In the genomic region with DNA sequence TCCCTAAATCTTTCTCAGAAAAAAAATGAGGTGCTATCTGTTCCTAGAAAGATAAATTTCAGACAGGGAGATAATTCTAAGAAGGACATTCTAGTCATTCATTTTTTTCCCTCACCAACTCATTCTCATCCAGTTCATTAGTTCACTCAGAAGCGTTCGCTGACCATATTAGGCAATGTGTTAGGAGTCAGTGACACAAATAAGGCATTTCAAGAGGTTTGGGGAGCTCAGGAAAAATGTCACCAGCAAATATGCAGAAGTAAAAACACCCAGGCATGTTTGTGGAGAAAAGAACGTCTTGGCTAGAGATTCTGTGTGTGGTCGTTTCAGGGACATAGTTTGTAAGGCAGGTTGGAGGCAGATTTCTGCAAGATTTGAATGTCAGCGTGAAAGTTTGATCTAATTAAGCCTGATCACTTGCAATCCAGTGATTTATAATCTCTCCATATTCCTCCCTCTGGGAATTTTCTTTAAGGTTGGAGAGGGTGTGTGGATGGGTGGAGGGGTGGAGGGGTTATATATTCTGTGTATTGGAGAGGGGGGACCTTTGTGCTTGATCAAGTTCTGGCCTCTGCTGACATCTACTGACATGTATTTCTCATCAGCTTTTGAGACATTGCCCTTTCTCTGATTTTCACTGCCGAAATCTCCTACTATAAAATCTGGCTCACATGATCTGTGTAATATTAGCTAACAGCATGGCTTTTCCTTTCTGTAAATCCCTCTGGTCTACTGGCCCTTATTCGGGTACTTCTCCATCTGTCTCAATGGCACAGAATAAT, we compare ENCODE assay signal across 17 cellular contexts. TPM values are rescaled to one million over a fixed set of nuclear protein-coding genes. Genes with fewer than 3 reads are reported as not detected.
A peak's percentile ranks its signal among the peaks of the same experiment; 100 is the strongest.
DNase-seq lines count a peak whose midpoint lies in the region; ATAC-seq, FAIRE-seq and TF ChIP-seq lines count a peak whose summit lies in the region.
"Had no signal": no experiment of that assay in that cellular context is flagged by ENCODE, and none has a peak within 500 bp of the region (broad histone marks: within the 10 kb centered on the region; RNA-seq: fewer than 3 reads in every experiment).

No MANE protein-coding gene starts in this region.

- H3K4me3 ChIP-seq in A549 (no peak overlapping the region), HUES6 (ENCODE audit: low read depth, low read length) (no peak overlapping the region), adipocyte (ENCODE audit: low read length) (peak overlapping the region; percentile 44), keratinocyte (ENCODE audit: control insufficient read depth in 2 of 3, extremely low read depth in 1 of 3, insufficient read depth in 2 of 3, low read depth in 1 of 3, low read length in 3 of 3) (no peak overlapping the region), Caco-2 (ENCODE audit: low read depth, low read length) (no peak overlapping the region), ovary (no peak overlapping the region)
- H3K4me3 ChIP-seq: body of pancreas had no signal

- intact Hi-C loops in Caco-2 (cut with micrococcal nuclease; ENCODE audit: unreplicated experiment) (loop anchor here (1.0 kb wide), 1 partner anchor 149 kb away; no protein-coding TSS in a partner anchor), ovary (cut with DNase I) (no loop called here)

- no peaks in the 10 kb centered on the region for H3K36me3 ChIP-seq in HUES6 (ENCODE audit: control insufficient read depth, insufficient read depth, low read length)
- no peaks in the 10 kb centered on the region for H3K36me3 ChIP-seq in adipocyte (ENCODE audit: control insufficient read depth, insufficient read depth, low read length, severe bottlenecking)
- H3K36me3 ChIP-seq in keratinocyte (ENCODE audit: control insufficient read depth in 2 of 2, extremely low read depth in 1 of 2, insufficient read depth in 2 of 2, low read length in 2 of 2) = no peaks in the 10 kb centered on the region
- H3K36me3 ChIP-seq in Caco-2 (ENCODE audit: control insufficient read depth, insufficient read depth, low read length) = no peaks in the 10 kb centered on the region
- no peaks in the 10 kb centered on the region for H3K36me3 ChIP-seq in ovary

- FAIRE-seq in A549 (lab: Jason Lieb, UNC) (no peak), keratinocyte (lab: Jason Lieb, UNC) (no peak), RCC 7860 (lab: Jason Lieb, UNC) (no peak)
- FAIRE-seq: HTR-8/SVneo had no signal

- dilution Hi-C loops in keratinocyte (cut with MboI; ENCODE audit: extremely low pct_ligation_motif_present, low sequenced_read_pairs) = no loop called here

- H3K4me1 Mint-ChIP-seq in Caco-2 (ENCODE audit: low read depth, unreplicated experiment) = no peaks in the 10 kb centered on the region
- H3K4me1 Mint-ChIP-seq: nephron had no signal

- H3K27ac ChIP-seq in A549 = no peak overlapping the region
- H3K27ac ChIP-seq in HUES6 (ENCODE audit: low read depth, low read length) = no peak overlapping the region
- H3K27ac ChIP-seq in keratinocyte (ENCODE audit: control insufficient read depth, insufficient read depth, low read length) = no peak overlapping the region
- no peak overlapping the region for H3K27ac ChIP-seq in ovary
- H3K27ac ChIP-seq: body of pancreas had no signal

- peak; percentile 29; the same call in 2 of the 3 replicates for TF ChIP-seq CTCF in A549 (IDR thresholded peaks at IDR 0.05)
- TF ChIP-seq CTCF in keratinocyte (optimal IDR thresholded peaks at IDR 0.05 in 1 of 3, IDR thresholded peaks at IDR 0.05 in 1 of 3, conservative IDR thresholded peaks at IDR 0.05 in 1 of 3; ENCODE audit: extremely low read depth in 1 of 3, insufficient read depth in 2 of 3, low read length in 3 of 3) = peak in 2 of 3 experiments; percentile 2 to 36
- no peak for TF ChIP-seq CTCF in Caco-2 (IDR thresholded peaks at IDR 0.05; ENCODE audit: insufficient read depth in 1 of 2, low read depth in 1 of 2, low read length in 1 of 2, severe bottlenecking in 1 of 2, unreplicated experiment in 1 of 2)
- TF ChIP-seq CTCF in ovary (IDR thresholded peaks at IDR 0.05) = no peak

- H3K27me3 ChIP-seq in HUES6 (ENCODE audit: control insufficient read depth, insufficient read depth, low read length) = no peaks in the 10 kb centered on the region
- H3K27me3 ChIP-seq in adipocyte (replicated peaks; ENCODE audit: control insufficient read depth, insufficient read depth, low read length) = no peaks in the 10 kb centered on the region
- no peaks in the 10 kb centered on the region for H3K27me3 ChIP-seq in keratinocyte (ENCODE audit: control insufficient read depth, extremely low read depth, insufficient read depth, low read length)
- no peaks in the 10 kb centered on the region for H3K27me3 ChIP-seq in Caco-2 (replicated peaks; ENCODE audit: control insufficient read depth, insufficient read depth, low read length)
- H3K27me3 ChIP-seq in ovary = no peaks in the 10 kb centered on the region
- H3K27me3 ChIP-seq: body of pancreas had no signal

- no peak overlapping the region for H3K27ac Mint-ChIP-seq in Caco-2 (ENCODE audit: unreplicated experiment)
- H3K27ac Mint-ChIP-seq: activated T-cell treated with anti-CD3 and anti-CD28 coated beads, Interleukin-2, amount 50 U/mL, for 72 hours; nephron had no signal

- H3K9me3 Mint-ChIP-seq in Caco-2 (ENCODE audit: unreplicated experiment) = no peaks in the 10 kb centered on the region
- H3K9me3 Mint-ChIP-seq: activated T-cell treated with anti-CD3 and anti-CD28 coated beads, Interleukin-2, amount 50 U/mL, for 72 hours had no signal

- peaks cover 7% of the 10 kb centered on the region for H3K27me3 Mint-ChIP-seq in Caco-2 (ENCODE audit: insufficient read depth, unreplicated experiment)

- no peaks in the 10 kb centered on the region; the same call in 2 of the 3 replicates for H3K4me1 ChIP-seq in A549
- H3K4me1 ChIP-seq in HUES6 (ENCODE audit: control insufficient read depth, insufficient read depth, low read length) = peaks cover 17% of the 10 kb centered on the region
- H3K4me1 ChIP-seq in adipocyte (ENCODE audit: control insufficient read depth, insufficient read depth, low read length) = peaks cover 23% of the 10 kb centered on the region
- H3K4me1 ChIP-seq in keratinocyte (ENCODE audit: control insufficient read depth, extremely low read depth, insufficient read depth, low read length) = peaks cover 3% of the 10 kb centered on the region
- H3K4me1 ChIP-seq in Caco-2 = no peaks in the 10 kb centered on the region
- no peaks in the 10 kb centered on the region for H3K4me1 ChIP-seq in ovary (ENCODE audit: insufficient read depth)
- H3K4me1 ChIP-seq: body of pancreas had no signal

- no peaks in the 10 kb centered on the region for H3K9me1 ChIP-seq in keratinocyte (ENCODE audit: control insufficient read depth, extremely low read depth, insufficient read depth, low read length)

- H3K9ac ChIP-seq in HUES6 (ENCODE audit: low read length) (peak overlapping the region; percentile 6), adipocyte (ENCODE audit: low read length) (peak overlapping the region; percentile 56), keratinocyte (ENCODE audit: control insufficient read depth, extremely low read depth, insufficient read depth, low read length) (no peak overlapping the region)

- H3K36me3 Mint-ChIP-seq in Caco-2 (ENCODE audit: insufficient read depth, unreplicated experiment) = no peaks in the 10 kb centered on the region

- H3K9me3 ChIP-seq in A549 (no peaks in the 10 kb centered on the region), HUES6 (ENCODE audit: control insufficient read depth, insufficient read depth, low read depth, low read length) (no peaks in the 10 kb centered on the region), adipocyte (ENCODE audit: control insufficient read depth, low read length) (no peaks in the 10 kb centered on the region), keratinocyte (ENCODE audit: control insufficient read depth, low read depth, low read length) (no peaks in the 10 kb centered on the region), Caco-2 (no peaks in the 10 kb centered on the region), ovary (no peaks in the 10 kb centered on the region)
- H3K9me3 ChIP-seq: body of pancreas had no signal

- no peak for TF ChIP-seq POLR2A in A549 (IDR thresholded peaks at IDR 0.05; ENCODE audit: low read length)
- no peak for TF ChIP-seq POLR2A in ovary (IDR thresholded peaks at IDR 0.05)

- H3K4me3 Mint-ChIP-seq in Caco-2 (ENCODE audit: unreplicated experiment) = no peak overlapping the region
- H3K4me3 Mint-ChIP-seq: activated T-cell treated with anti-CD3 and anti-CD28 coated beads, Interleukin-2, amount 50 U/mL, for 72 hours; nephron had no signal

- CTCF ChIA-PET in A549 (lab: Yijun Ruan, JAX) = interaction anchor here (1.2 to 1.7 kb wide), 2 partner anchors 147 to 253 kb away, joined by 3 to 5 read pairs; no protein-coding TSS in a partner anchor
- CTCF ChIA-PET in Caco-2 (lab: Charles Lee) = interaction anchor here (0.6 to 1.4 kb wide), 2 partner anchors 58 to 232 kb away, joined by 3 read pairs; no protein-coding TSS in a partner anchor

- BruUV-seq in Caco-2 (replicated peaks; lab: Mats Ljungman, UMichigan) = no TSS peak

- POLR2A ChIA-PET in A549 (lab: Yijun Ruan, JAX) = no interaction called here
- POLR2A ChIA-PET in Caco-2 (lab: Charles Lee) = no interaction called here

- peak; percentile 47 to 66; a peak in 4 of 6 replicates for ATAC-seq in A549
- ATAC-seq: activated T-cell treated with anti-CD3 and anti-CD28 coated beads, Interleukin-2, amount 50 U/mL, for 72 hours; body of pancreas had no signal

- peak; percentile 43 to 44; a peak in 4 of 5 replicates for TF ChIP-seq RAD21 in A549 (conservative IDR thresholded peaks at IDR 0.05 in 1 of 2, IDR thresholded peaks at IDR 0.05 in 1 of 2)

- H2AFZ ChIP-seq in keratinocyte (ENCODE audit: control insufficient read depth, low read length) = no peak overlapping the region

- TF ChIP-seq EP300 in A549 (IDR thresholded peaks at IDR 0.05) = no peak
- no peak for TF ChIP-seq EP300 in ovary (IDR thresholded peaks at IDR 0.05)

- no peaks in the 10 kb centered on the region for H4K20me1 ChIP-seq in keratinocyte (ENCODE audit: control insufficient read depth, extremely low read depth, insufficient read depth, low read length)

- 34% methylated on average over 7 of the region's 7 CpGs for WGBS in A549 (ENCODE audit: missing lambda C conversion rate)
- WGBS in ovary, 3 donors = 57 to 62% (median 58%) methylated on average over 7 of the region's 7 CpGs

- no peaks in the 10 kb centered on the region for H3K79me2 ChIP-seq in keratinocyte (ENCODE audit: control insufficient read depth, insufficient read depth, low read length)

- H3K4me2 ChIP-seq in A549 (no peak overlapping the region), keratinocyte (ENCODE audit: control insufficient read depth, extremely low read depth, insufficient read depth, low read depth, low read length) (no peak overlapping the region)

- DNase-seq in A549 (ENCODE audit: low read depth in 1 of 2, low spot score in 1 of 2) (no peak), adipocyte (ENCODE audit: low read depth) (no peak), keratinocyte (ENCODE audit: low read depth, low spot score) (no peak), RCC 7860 (ENCODE audit: low spot score) (no peak), Caco-2 (no peak), MV-4-11 (lab: John Stamatoyannopoulos, UW) (no peak), ovary (no peak)
- DNase-seq: activated CD4-positive, alpha-beta T cell treated with anti-CD3 and anti-CD28 coated beads for 1 hour; activated T-cell treated with anti-CD3 and anti-CD28 coated beads, Interleukin-2, amount 50 U/mL, for 72 hours; body of pancreas; DND-41; NCI-H1417; NCI-H526 had no signal

RNA-seq across cellular contexts. Expression of a gene that starts 3.6 kb away (rescaled TPM):
- polyA plus RNA-seq in A549 (2011; rRNA removed) (0.04 and 0.05 TPM in 2 replicates), A549 (2017; fragmentation: RNase III; extraction: RNeasy Plus Mini Kit Qiagen cat#74134 plus additional on column Dnase treatment) (not detected in 3 replicates), keratinocyte (0.05 to 0.06 TPM (median 0.05 TPM) in 3 replicates), ovary (10 to 100 TPM; 10.7 to 17.9 TPM)
- polyA plus RNA-seq in A549 (2012; cell fraction: cytosol; rRNA removed) = not detected in 2 replicates
- not detected in 2 replicates for polyA plus RNA-seq in A549 (2012; cell fraction: nucleus; rRNA removed)
- not detected in 2 replicates for polyA minus RNA-seq in A549 (2011; rRNA and poly(A)+ RNA removed)
- polyA plus RNA-seq in keratinocyte (2011; ENCODE audit: low read depth) = 3.7 TPM
- 0.05 and 0.10 TPM in 2 replicates for polyA plus RNA-seq in keratinocyte (2011; cell fraction: cytosol; rRNA removed)
- 0.04 and 0.11 TPM in 2 replicates for polyA plus RNA-seq in keratinocyte (2011; cell fraction: nucleus; rRNA removed)
- polyA plus RNA-seq in keratinocyte (2012; ENCODE audit: low replicate concordance) = 0.11 and 4.7 TPM in 2 replicates
- polyA minus RNA-seq in keratinocyte = 0.06 to 0.10 TPM in 2 of 3 replicates, not detected in the other
- not detected for polyA minus RNA-seq in keratinocyte (2011; cell fraction: cytosol; rRNA and poly(A)+ RNA removed)
- polyA minus RNA-seq in keratinocyte (2011; cell fraction: nucleus; rRNA and poly(A)+ RNA removed) = not detected in 2 replicates
- total RNA-seq in Caco-2 (2022) (not detected in 2 replicates), ovary (10 to 100 TPM in 1 of 7 donors, 1 to 10 TPM in 6; 2.7 to 12.0 (median 4.8) TPM)
- total RNA-seq: activated T-cell treated with anti-CD3 and anti-CD28 coated beads, Interleukin-2, amount 50 U/mL, for 72 hours; H4 had no signal

RNA-seq across cellular contexts. Expression of a gene that starts 49.3 kb away (rescaled TPM):
- polyA plus RNA-seq in A549 (2011; rRNA removed) = 0.31 and 0.60 TPM in 2 replicates
- not detected in 2 replicates for polyA plus RNA-seq in A549 (2012; cell fraction: cytosol; rRNA removed)
- polyA plus RNA-seq in A549 (2012; cell fraction: nucleus; rRNA removed) = not detected in 2 replicates
- not detected in 3 replicates for polyA plus RNA-seq in A549 (2017; fragmentation: RNase III; extraction: RNeasy Plus Mini Kit Qiagen cat#74134 plus additional on column Dnase treatment)
- polyA minus RNA-seq in A549 (2011; rRNA and poly(A)+ RNA removed) = not detected in 2 replicates
- not detected in 3 replicates for polyA plus RNA-seq in keratinocyte
- polyA plus RNA-seq in keratinocyte (2011; ENCODE audit: low read depth) = not detected
- not detected in 2 replicates for polyA plus RNA-seq in keratinocyte (2011; cell fraction: cytosol; rRNA removed)
- polyA plus RNA-seq in keratinocyte (2011; cell fraction: nucleus; rRNA removed) = not detected in 2 replicates
- not detected in 2 replicates for polyA plus RNA-seq in keratinocyte (2012; ENCODE audit: low replicate concordance)
- polyA minus RNA-seq in keratinocyte = not detected in 3 replicates
- polyA minus RNA-seq in keratinocyte (2011; cell fraction: cytosol; rRNA and poly(A)+ RNA removed) = not detected
- polyA minus RNA-seq in keratinocyte (2011; cell fraction: nucleus; rRNA and poly(A)+ RNA removed) = not detected in 2 replicates
- total RNA-seq in Caco-2 (2022) = not detected in 2 replicates
- under 1 TPM in 5 of 7 donors, not detected in 2; 0.31 to 0.46 (median 0.43) TPM for total RNA-seq in ovary
- under 1 TPM; 0.46 to 0.63 TPM for polyA plus RNA-seq in ovary
- total RNA-seq: activated T-cell treated with anti-CD3 and anti-CD28 coated beads, Interleukin-2, amount 50 U/mL, for 72 hours; H4 had no signal

Comparison
In these comparisons a context has a peak if more than half of its experiments do, and no peak if none do; other contexts are left out.
1. CTCF ChIP-seq: peak in A549 (single experiment) and keratinocyte (2 of 3); none in Caco-2 (0 of 2) and ovary (0 of 3).